In genomic region chr2:47402805-47403691, GRCh38 we compare ENCODE assay signal across 1 cellular context.
TF ChIP-seq lines count a peak whose summit lies in the region.

Gene MSH2 (plus strand): TSS chr2:47403156. CDS start chr2:47403192, 36 bp downstream.

TF ChIP-seq in HEK293, 187 proteins besides CTCF, POLR2A, EP300 and RAD21 (continued from another document and continues in another):
- TF ChIP-seq REST (tag by site-specific recombination; IDR thresholded peaks at IDR 0.05), result peak; percentile 36; the same call in 1 of the 2 replicates
- peak; percentile 48; the same call in 1 of the 2 replicates for TF ChIP-seq ZNF561 (tag by site-specific recombination; IDR thresholded peaks at IDR 0.05; ENCODE audit: borderline replicate concordance)
- 0 out of 2 replicates have a peak, but pooled peaks have one; percentile 25 for TF ChIP-seq KLF17 (tag by site-specific recombination; IDR thresholded peaks at IDR 0.05)
- peak; percentile 20 for TF ChIP-seq ZBTB8A (tag by site-specific recombination; IDR thresholded peaks at IDR 0.05)
- peak; percentile 29; the same call in 1 of the 2 replicates for TF ChIP-seq ZNF76 (tag by site-specific recombination; IDR thresholded peaks at IDR 0.05; ENCODE audit: borderline replicate concordance, low read depth)
- TF ChIP-seq HOXC10 (CRISPR knock-in tag; IDR thresholded peaks at IDR 0.05), result peak; percentile 85
- TF ChIP-seq EGR2 (tag by site-specific recombination; IDR thresholded peaks at IDR 0.05; ENCODE audit: low read depth), result peak; percentile 70
- no peak for TF ChIP-seq KLF7 (tag by site-specific recombination; IDR thresholded peaks at IDR 0.05; ENCODE audit: borderline replicate concordance)
- peak; percentile 25; the same call in 1 of the 2 replicates for TF ChIP-seq KLF1 (tag by site-specific recombination; IDR thresholded peaks at IDR 0.05)
- peak; percentile 74; the same call in 1 of the 2 replicates for TF ChIP-seq KLF8 (tag by site-specific recombination; IDR thresholded peaks at IDR 0.05)
- TF ChIP-seq SP2 (tag by site-specific recombination; IDR thresholded peaks at IDR 0.05), result peak; percentile 95
- TF ChIP-seq ZXDB (tag by site-specific recombination; IDR thresholded peaks at IDR 0.05), result peak; percentile 64
- TF ChIP-seq ZNF548 (tag by site-specific recombination; IDR thresholded peaks at IDR 0.05), result no peak
- peak; percentile 72 for TF ChIP-seq SP7 (tag by site-specific recombination; IDR thresholded peaks at IDR 0.05)
- TF ChIP-seq YY2 (tag by site-specific recombination; IDR thresholded peaks at IDR 0.05), result peak; percentile 19; the same call in 1 of the 2 replicates
- TF ChIP-seq ZNF155 (tag by site-specific recombination; IDR thresholded peaks at IDR 0.05), result no peak
- peak; percentile 73; the same call in 1 of the 2 replicates for TF ChIP-seq ZBTB7A (tag by site-specific recombination; IDR thresholded peaks at IDR 0.05; ENCODE audit: low read depth)
- TF ChIP-seq ZNF362 (tag by site-specific recombination; IDR thresholded peaks at IDR 0.05), result peak; percentile 35; the same call in 1 of the 2 replicates
- peak; percentile 89 for TF ChIP-seq PBX3 (CRISPR knock-in tag; IDR thresholded peaks at IDR 0.05)
- TF ChIP-seq ZFHX2 (tag by site-specific recombination; conservative IDR thresholded peaks at IDR 0.05), result peak; percentile 95
- TF ChIP-seq ZNF449 (tag by site-specific recombination; IDR thresholded peaks at IDR 0.05), result no peak
- 0 out of 2 replicates have a peak, but pooled peaks have one; percentile 29 for TF ChIP-seq ZNF610 (tag by site-specific recombination; IDR thresholded peaks at IDR 0.05; ENCODE audit: borderline replicate concordance)
- TF ChIP-seq ZSCAN30 (tag by site-specific recombination; IDR thresholded peaks at IDR 0.05), result peak; percentile 47; the same call in 1 of the 2 replicates
- TF ChIP-seq ZNF600 (tag by site-specific recombination; IDR thresholded peaks at IDR 0.05), result 0 out of 2 replicates have a peak, but pooled peaks have one; percentile 46
- TF ChIP-seq ZNF692 (tag by site-specific recombination; IDR thresholded peaks at IDR 0.05), result peak; percentile 51
- TF ChIP-seq ZNF513 (tag by site-specific recombination; IDR thresholded peaks at IDR 0.05), result 0 out of 2 replicates have a peak, but pooled peaks have one; percentile 38
- TF ChIP-seq GLI4 (tag by site-specific recombination; IDR thresholded peaks at IDR 0.05), result peak; percentile 72; the same call in 1 of the 2 replicates
- TF ChIP-seq ZBTB20 (tag by site-specific recombination; IDR thresholded peaks at IDR 0.05), result peak; percentile 81; the same call in 1 of the 2 replicates
- no peak for TF ChIP-seq ZNF350 (tag by site-specific recombination; IDR thresholded peaks at IDR 0.05)
- no peak for TF ChIP-seq ELK4 (IDR thresholded peaks at IDR 0.05; ENCODE audit: borderline replicate concordance, low read depth, low read length)
- TF ChIP-seq ZNF23 (tag by site-specific recombination; IDR thresholded peaks at IDR 0.05; ENCODE audit: borderline replicate concordance), result no peak
- no peak for TF ChIP-seq ZNF514 (tag by site-specific recombination; IDR thresholded peaks at IDR 0.05)
- peak; percentile 96 for TF ChIP-seq ZBTB26 (tag by site-specific recombination; optimal IDR thresholded peaks at IDR 0.05)
- TF ChIP-seq ZFP37 (tag by site-specific recombination; IDR thresholded peaks at IDR 0.05), result peak; percentile 71
- TF ChIP-seq PATZ1 (tag by site-specific recombination; IDR thresholded peaks at IDR 0.05), result peak; percentile 81; the same call in 1 of the 2 replicates
- peak; percentile 73 for TF ChIP-seq ZNF341 (tag by site-specific recombination; IDR thresholded peaks at IDR 0.05; ENCODE audit: low read depth)
- TF ChIP-seq SP3 (tag by site-specific recombination; IDR thresholded peaks at IDR 0.05), result peak; percentile 82
